In genomic region chr15:101105059-101105851, GRCh38 we compare ENCODE assay signal across 14 cellular contexts.
DNase-seq lines count a peak whose midpoint lies in the region; ATAC-seq and TF ChIP-seq lines count a peak whose summit lies in the region.
"Had no signal": no experiment of that assay in that cellular context is flagged by ENCODE, and none has a peak within 500 bp of the region (broad histone marks: within the 10 kb centered on the region; RNA-seq: fewer than 3 reads in every experiment).

No MANE protein-coding gene starts in this region.

- CTCF ChIA-PET in RWPE1 (lab: Yijun Ruan, JAX), result interaction anchor here (0.8 to 1.5 kb wide), 2 partner anchors 17 to 47 kb away, joined by 3 to 4 read pairs; no protein-coding TSS in a partner anchor

- H3K4me3 ChIP-seq in psoas muscle (no peak overlapping the region), Peyer's patch (no peak overlapping the region), upper lobe of right lung (no peak overlapping the region)
- H3K4me3 ChIP-seq: colonic mucosa had no signal

- peak; percentile 21 for DNase-seq in HT1080 (ENCODE audit: low read depth)
- DNase-seq in RWPE1 (ENCODE audit: low spot score), result no peak
- no peak for DNase-seq in Right ventricle myocardium superior
- peak in 1 of 2 donors; percentile 37 for DNase-seq in psoas muscle
- no peak for DNase-seq in Peyer's patch
- no peak for DNase-seq in upper lobe of right lung
- DNase-seq in OCI-M1 (lab: John Stamatoyannopoulos, UW), result no peak
- DNase-seq: activated CD4-positive, alpha-beta T cell treated with anti-CD3 and anti-CD28 coated beads, Interleukin-2, amount 50 U/mL, for 4 hours; activated naive CD4-positive, alpha-beta T cell; Caco-2; colonic mucosa; NCI-H526; T-cell had no signal

- WGBS in psoas muscle, 3 donors, result 39 to 58% (median 45%) methylated on average over 7 of the region's 7 CpGs

- ATAC-seq in Right ventricle myocardium superior (ENCODE audit: poor library complexity) (peak; percentile 64), psoas muscle (peak in 3 of 4 donors; percentile 41 to 56 (median 47)), upper lobe of right lung (no peak)
- ATAC-seq: left lobe of liver, T-cell had no signal

- H3K27ac ChIP-seq in RWPE1, result peak overlapping the region; percentile 21; the same call in 1 of the 2 replicates
- H3K27ac ChIP-seq in psoas muscle, result no peak overlapping the region
- H3K27ac ChIP-seq in Peyer's patch, result no peak overlapping the region
- H3K27ac ChIP-seq in upper lobe of right lung, result no peak overlapping the region
- H3K27ac ChIP-seq: colonic mucosa had no signal

- TF ChIP-seq POLR2A in Peyer's patch (IDR thresholded peaks at IDR 0.05), result no peak

- H3K9me3 ChIP-seq in psoas muscle, result no peaks in the 10 kb centered on the region
- H3K9me3 ChIP-seq in Peyer's patch, result no peaks in the 10 kb centered on the region
- no peaks in the 10 kb centered on the region for H3K9me3 ChIP-seq in upper lobe of right lung
- H3K9me3 ChIP-seq: Caco-2, colonic mucosa had no signal

- H3K36me3 ChIP-seq in psoas muscle (ENCODE audit: insufficient read depth in 1 of 2, low read depth in 1 of 2) (no peaks in the 10 kb centered on the region), Peyer's patch (no peaks in the 10 kb centered on the region), upper lobe of right lung (no peaks in the 10 kb centered on the region)
- H3K36me3 ChIP-seq: colonic mucosa had no signal

- H3K27me3 ChIP-seq in psoas muscle (ENCODE audit: insufficient read depth in 3 of 3, low read length in 2 of 3) (no peaks in the 10 kb centered on the region), Peyer's patch (no peaks in the 10 kb centered on the region), upper lobe of right lung (no peaks in the 10 kb centered on the region)
- H3K27me3 ChIP-seq: colonic mucosa had no signal

- no peak for TF ChIP-seq CTCF in RWPE1 (conservative IDR thresholded peaks at IDR 0.05; ENCODE audit: low read depth)
- TF ChIP-seq CTCF in psoas muscle (IDR thresholded peaks at IDR 0.05), result no peak
- no peak for TF ChIP-seq CTCF in Peyer's patch (IDR thresholded peaks at IDR 0.05)
- no peak for TF ChIP-seq CTCF in upper lobe of right lung (IDR thresholded peaks at IDR 0.05)

- intact Hi-C loops in Right ventricle myocardium superior (cut with DNase I) (no loop called here), psoas muscle (cut with DNase I) (no loop called here), upper lobe of right lung (cut with DNase I) (no loop called here)

- POLR2A ChIA-PET in RWPE1 (lab: Yijun Ruan, JAX; ENCODE audit: low non-redundant PET), result no interaction called here

- H3K4me1 ChIP-seq in psoas muscle, result no peaks in the 10 kb centered on the region
- H3K4me1 ChIP-seq in Peyer's patch, result no peaks in the 10 kb centered on the region
- no peaks in the 10 kb centered on the region for H3K4me1 ChIP-seq in upper lobe of right lung
- H3K4me1 ChIP-seq: colonic mucosa had no signal
